Comparison of ENCODE assay signal across 38 cellular contexts in the genomic region with DNA sequence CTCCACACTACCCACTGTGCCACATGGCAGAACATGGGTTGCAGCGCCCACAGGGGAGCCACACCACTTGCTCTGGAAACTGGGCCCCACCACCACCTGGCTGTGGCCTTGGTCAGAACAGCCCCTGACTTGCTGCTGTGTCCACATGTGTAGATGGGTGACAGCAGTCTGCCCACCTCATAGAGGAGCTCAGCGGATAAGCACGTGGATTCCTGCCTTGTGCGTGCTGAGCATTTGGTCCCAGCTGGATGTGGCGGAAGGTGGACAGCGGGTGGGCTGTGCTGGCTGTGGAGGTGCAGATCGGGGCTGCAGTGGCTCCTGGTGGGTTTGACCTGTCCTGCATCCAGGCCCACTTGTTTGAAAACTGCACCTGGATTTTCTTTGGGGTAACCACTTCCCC.
"Had no signal": no experiment of that assay in that cellular context is flagged by ENCODE, and none has a peak within 500 bp of the region (broad histone marks: within the 10 kb centered on the region; RNA-seq: fewer than 3 reads in every experiment).

No MANE protein-coding gene starts in this region.

- DNase-seq: activated B cell treated with CpG ODN at 0.5 μM for 24 hours; activated CD4-positive, alpha-beta memory T cell treated with anti-CD3 and anti-CD28 coated beads for 36 hours; activated CD4-positive, alpha-beta T cell treated with anti-CD3 and anti-CD28 coated beads for 4 hours; activated CD4-positive, alpha-beta T cell treated with anti-CD3 and anti-CD28 coated beads, Interleukin-2, amount 10 ng/mL, durations not matched to agents 24 days and 14 days; activated CD4-positive, alpha-beta T cell treated with anti-CD3 and anti-CD28 coated beads, Interleukin-2, amount 50 U/mL, for 1 hour; activated CD4-positive, alpha-beta T cell treated with anti-CD3 and anti-CD28 coated beads, Interleukin-2, amount 50 U/mL, for 4 hours; activated CD4-positive, CD25-positive, alpha-beta regulatory T cell treated with anti-CD3 and anti-CD28 coated beads, Interleukin-2, amount 50 U/mL, for 72 hours; activated CD8-positive, alpha-beta memory T cell treated with anti-CD3 and anti-CD28 coated beads, Interleukin-2, amount 50 U/mL, for 4 hours; activated CD8-positive, alpha-beta T cell treated with anti-CD3 and anti-CD28 coated beads for 36 hours; activated effector memory CD4-positive, alpha-beta T cell treated with anti-CD3 and anti-CD28 coated beads, Interleukin-2, amount 50 U/mL, for 16 hours; activated gamma-delta T cell treated with Interleukin-2 at 50 U/mL for 16 hours; activated naive CD4-positive, alpha-beta T cell; activated naive CD4-positive, alpha-beta T cell treated with anti-CD3 and anti-CD28 coated beads, Interleukin-2, amount 10 ng/mL, durations not matched to agents 7 days and 5 days; activated naive CD8-positive, alpha-beta T cell treated with anti-CD3 and anti-CD28 coated beads, Interleukin-2, amount 10 ng/mL, durations not matched to agents 7 days and 5 days; activated naive CD8-positive, alpha-beta T cell treated with anti-CD3 and anti-CD28 coated beads, Interleukin-2, amount 50 U/mL, for 24 hours; activated T-cell treated with anti-CD3 and anti-CD28 coated beads for 4 hours; activated T-cell treated with anti-CD3 and anti-CD28 coated beads, Interleukin-2, amount 50 U/mL, for 1 hour; activated T-cell treated with anti-CD3 and anti-CD28 coated beads, Interleukin-2, amount 50 U/mL, for 4 hours; activated T-cell treated with anti-CD3 and anti-CD28 coated beads, Interleukin-2, amount 50 U/mL, for 72 hours; amygdala; anterior cingulate cortex; caudate nucleus; cerebellar nuclear complex; SW 1271; T-helper 1 cell; T-helper 2 cell; T-helper 9 cell had no signal

- H3K4me3 Mint-ChIP-seq: activated B cell treated with CpG ODN at 0.5 μM for 24 hours; activated CD4-positive, alpha-beta memory T cell treated with anti-CD3 and anti-CD28 coated beads for 36 hours; activated CD4-positive, alpha-beta T cell treated with anti-CD3 and anti-CD28 coated beads, Interleukin-2, amount 10 ng/mL, durations not matched to agents 24 days and 14 days; activated CD8-positive, alpha-beta T cell treated with anti-CD3 and anti-CD28 coated beads for 36 hours; activated naive CD4-positive, alpha-beta T cell treated with anti-CD3 and anti-CD28 coated beads, Interleukin-2, amount 10 ng/mL, durations not matched to agents 7 days and 5 days; activated naive CD4-positive, alpha-beta T cell treated with anti-CD3 and anti-CD28 coated beads, Interleukin-2, amount 50 U/mL, for 24 hours; activated naive CD8-positive, alpha-beta T cell; activated naive CD8-positive, alpha-beta T cell treated with anti-CD3 and anti-CD28 coated beads, Interleukin-2, amount 10 ng/mL, durations not matched to agents 7 days and 5 days; activated naive CD8-positive, alpha-beta T cell treated with anti-CD3 and anti-CD28 coated beads, Interleukin-2, amount 50 U/mL, for 24 hours; activated T-cell treated with anti-CD3 and anti-CD28 coated beads, Interleukin-2, amount 50 U/mL, for 4 hours; activated T-cell treated with anti-CD3 and anti-CD28 coated beads, Interleukin-2, amount 50 U/mL, for 72 hours; activated T-helper 1 cell treated with anti-CD3 and anti-CD28 coated beads, Interleukin-12 subunit alpha, Interleukin-12 subunit beta, Interleukin-2, Interleukin-4 antibody, amounts not matched to agents 30 ng/mL and 10 ng/mL and 1 ng/mL, durations not matched to agents 14 hours and 24 hours and 36 hours; activated T-helper 17 cell treated with anti-CD3 and anti-CD28 coated beads, Interleukin-2, amount 50 U/mL, for 72 hours; brain; central memory CD8-positive, alpha-beta T cell; T-helper 1 cell treated with Interleukin-12 subunit alpha and Interleukin-12 subunit beta and Interleukin-4 antibody, amounts not matched to agents 30 μg/mL and 1 μg/mL, for 36 hours; T-helper 2 cell treated with Interferon-gamma antibody and Interleukin-4, amounts not matched to agents 5 μg/mL and 100 μg/mL, for 36 hours had no signal

- H3K36me3 ChIP-seq: ascending aorta, breast epithelium had no signal

- H3K36me3 Mint-ChIP-seq: activated naive CD4-positive, alpha-beta T cell treated with anti-CD3 and anti-CD28 coated beads, Interleukin-2, amount 10 ng/mL, durations not matched to agents 7 days and 5 days had no signal

- H3K4me1 ChIP-seq: ascending aorta had no signal

- H3K27ac Mint-ChIP-seq: activated B cell treated with CpG ODN at 0.5 μM for 24 hours; activated CD4-positive, alpha-beta memory T cell treated with anti-CD3 and anti-CD28 coated beads for 36 hours; activated CD4-positive, alpha-beta T cell treated with anti-CD3 and anti-CD28 coated beads, Interleukin-2, amount 10 ng/mL, durations not matched to agents 24 days and 14 days; activated CD8-positive, alpha-beta T cell treated with anti-CD3 and anti-CD28 coated beads for 36 hours; activated naive CD4-positive, alpha-beta T cell treated with anti-CD3 and anti-CD28 coated beads, Interleukin-2, amount 10 ng/mL, durations not matched to agents 7 days and 5 days; activated naive CD4-positive, alpha-beta T cell treated with anti-CD3 and anti-CD28 coated beads, Interleukin-2, amount 50 U/mL, for 24 hours; activated naive CD8-positive, alpha-beta T cell; activated naive CD8-positive, alpha-beta T cell treated with anti-CD3 and anti-CD28 coated beads, Interleukin-2, amount 10 ng/mL, durations not matched to agents 7 days and 5 days; activated naive CD8-positive, alpha-beta T cell treated with anti-CD3 and anti-CD28 coated beads, Interleukin-2, amount 50 U/mL, for 24 hours; activated T-cell treated with anti-CD3 and anti-CD28 coated beads, Interleukin-2, amount 50 U/mL, for 72 hours; activated T-helper 1 cell treated with anti-CD3 and anti-CD28 coated beads, Interleukin-12 subunit alpha, Interleukin-12 subunit beta, Interleukin-2, Interleukin-4 antibody, amounts not matched to agents 30 ng/mL and 10 ng/mL and 1 ng/mL, durations not matched to agents 14 hours and 24 hours and 36 hours; activated T-helper 17 cell treated with anti-CD3 and anti-CD28 coated beads, Interleukin-2, amount 50 U/mL, for 72 hours; brain; T-helper 1 cell treated with Interleukin-12 subunit alpha and Interleukin-12 subunit beta and Interleukin-4 antibody, amounts not matched to agents 30 μg/mL and 1 μg/mL, for 36 hours; T-helper 2 cell treated with Interferon-gamma antibody and Interleukin-4, amounts not matched to agents 5 μg/mL and 100 μg/mL, for 36 hours had no signal

- H3K27ac ChIP-seq: ascending aorta, breast epithelium, VCaP had no signal

- H3K4me3 ChIP-seq: ascending aorta, breast epithelium had no signal

- H3K27me3 ChIP-seq: ascending aorta, breast epithelium had no signal

- H3K4me1 Mint-ChIP-seq: activated T-helper 17 cell treated with anti-CD3 and anti-CD28 coated beads, Interleukin-2, amount 50 U/mL, for 72 hours; brain; central memory CD8-positive, alpha-beta T cell had no signal

- ATAC-seq: activated CD8-positive, alpha-beta T cell treated with anti-CD3 and anti-CD28 coated beads for 36 hours; activated naive CD8-positive, alpha-beta T cell treated with anti-CD3 and anti-CD28 coated beads, Interleukin-2, amount 50 U/mL, for 24 hours; activated T-cell treated with anti-CD3 and anti-CD28 coated beads, Interleukin-2, amount 50 U/mL, for 4 hours; activated T-helper 17 cell treated with anti-CD3 and anti-CD28 coated beads, Interleukin-2, amount 50 U/mL, for 72 hours had no signal
